ENCODE assay signal across 8 cellular contexts in the genomic region with DNA sequence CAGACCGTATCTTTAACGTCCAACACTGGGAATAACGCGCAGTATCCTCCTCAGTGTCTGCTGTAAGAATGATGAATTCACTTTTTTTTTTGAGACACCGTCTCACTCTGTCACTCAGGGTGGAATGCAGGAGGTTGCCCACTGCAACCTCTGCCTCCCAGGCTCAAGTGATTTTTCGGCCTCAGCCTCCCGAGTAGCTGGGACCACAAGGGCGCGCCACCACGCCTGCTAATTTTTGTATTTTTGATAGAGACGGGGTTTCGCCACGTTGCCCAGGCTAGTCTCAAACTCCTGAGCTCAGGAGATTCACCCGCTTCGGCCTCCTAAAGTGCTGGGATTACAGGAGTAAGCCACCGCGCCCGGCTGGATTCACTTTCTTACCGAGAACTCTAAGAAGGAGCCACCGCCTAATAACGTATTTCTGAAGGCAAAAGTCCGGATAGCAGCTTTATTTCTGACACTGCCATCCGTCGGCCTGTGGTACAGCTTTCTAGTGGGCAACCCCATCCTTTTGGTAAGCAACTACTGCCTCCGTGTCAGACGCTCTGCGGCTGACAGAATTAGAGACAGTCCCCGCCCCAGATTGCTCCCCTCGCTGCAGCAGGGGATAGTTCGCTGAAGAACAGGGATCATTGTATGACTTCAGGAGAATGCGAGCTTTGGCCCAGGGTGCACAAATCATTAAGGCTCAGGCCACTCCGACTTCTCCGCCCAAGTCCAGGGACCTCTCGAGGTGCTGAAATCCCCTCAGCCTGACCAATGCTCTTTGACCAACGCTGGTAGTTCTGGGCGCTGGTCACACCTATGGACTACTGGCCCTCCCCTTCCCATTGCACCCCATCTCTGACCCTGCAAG. TPM values are rescaled to one million over a fixed set of nuclear protein-coding genes. Genes with fewer than 3 reads are reported as not detected.
A peak's percentile ranks its signal among the peaks of the same experiment; 100 is the strongest.
DNase-seq lines count a peak whose midpoint lies in the region; ATAC-seq and TF ChIP-seq lines count a peak whose summit lies in the region.

No MANE protein-coding gene starts in this region.

- no peaks in the 10 kb centered on the region for H3K27me3 Mint-ChIP-seq in activated T-cell treated with anti-CD3 and anti-CD28 coated beads, Interleukin-2, amount 50 U/mL, for 24 hours

- DNase-seq in activated T-cell treated with anti-CD3 and anti-CD28 coated beads, Interleukin-2, amount 50 U/mL, for 24 hours, result peak; percentile 45
- DNase-seq in fibroblast of peridontal ligament (ENCODE audit: extremely low read depth) (peak; percentile 54), omental fat pad (ENCODE audit: low spot score) (no peak), posterior cingulate gyrus (no peak), NCI-H2029 treated with DMSO at 0.1 percent for 48 hours (lab: John Stamatoyannopoulos, UW) (no peak), nucleus accumbens (lab: John Stamatoyannopoulos, UW) (no peak)

- peak overlapping the region; percentile 98 for H3K4me3 Mint-ChIP-seq in activated T-cell treated with anti-CD3 and anti-CD28 coated beads, Interleukin-2, amount 50 U/mL, for 24 hours

- intact Hi-C loops in posterior cingulate gyrus (cut with DNase I), result loop anchor here (2.0 kb wide), 1 partner anchor 182 kb away; no protein-coding TSS in a partner anchor

- peaks cover 35% of the 10 kb centered on the region for H3K4me1 Mint-ChIP-seq in activated T-cell treated with anti-CD3 and anti-CD28 coated beads, Interleukin-2, amount 50 U/mL, for 24 hours (ENCODE audit: low read depth)

- ATAC-seq in GM18517 (IDR thresholded peaks at IDR 0.05; ENCODE audit: unreplicated experiment), result peak; percentile 5
- peak; percentile 9 for ATAC-seq in HG03025 (IDR thresholded peaks at IDR 0.05; ENCODE audit: low FRiP score, unreplicated experiment)
- ATAC-seq in omental fat pad (ENCODE audit: low FRiP score), result peak; percentile 32

- H3K36me3 Mint-ChIP-seq in activated T-cell treated with anti-CD3 and anti-CD28 coated beads, Interleukin-2, amount 50 U/mL, for 24 hours (ENCODE audit: low read depth), result peaks cover 55% of the 10 kb centered on the region

- TF ChIP-seq CTCF in omental fat pad (IDR thresholded peaks at IDR 0.05), result no peak

- H3K27ac Mint-ChIP-seq in activated T-cell treated with anti-CD3 and anti-CD28 coated beads, Interleukin-2, amount 50 U/mL, for 24 hours, result peak overlapping the region; percentile 97

- no peaks in the 10 kb centered on the region for H3K9me3 Mint-ChIP-seq in activated T-cell treated with anti-CD3 and anti-CD28 coated beads, Interleukin-2, amount 50 U/mL, for 24 hours

RNA-seq across cellular contexts. Expression of gene POLR3A, which starts 0.6 kb away (rescaled TPM):
- total RNA-seq in omental fat pad, result 10 to 100 TPM in 3 of 4 donors, 1 to 10 TPM in 1; 9.6 to 18.5 (median 13.0) TPM

RNA-seq across cellular contexts. Expression of gene RPS24, which starts 5.0 kb away (rescaled TPM):
- 1,000 to 10,000 TPM; 2,373 to 2,736 (median 2,495) TPM for total RNA-seq in omental fat pad

Comparison
In these comparisons a context has a peak if more than half of its experiments do, and no peak if none do; other contexts are left out.
1. DNase-seq: peak in activated T-cell treated with anti-CD3 and anti-CD28 coated beads, Interleukin-2, amount 50 U/mL, for 24 hours (single experiment) and fibroblast of peridontal ligament (single experiment); none in omental fat pad (single experiment), posterior cingulate gyrus (0 of 10), NCI-H2029 treated with DMSO at 0.1 percent for 48 hours (single experiment) and nucleus accumbens (0 of 56).
2. Peak in every context shown above with its lines, with median percentiles within 50 percentile points of each other: ATAC-seq.